In genomic region chr13:44660050-44660449, GRCh38 we compare ENCODE assay signal across 1 cellular context.
TF ChIP-seq lines count a peak whose summit lies in the region.

No MANE protein-coding gene starts in this region.

TF ChIP-seq in IMR-90, 13 proteins besides CTCF, POLR2A, EP300 and RAD21:
- TF ChIP-seq SMC3 (IDR thresholded peaks at IDR 0.05; ENCODE audit: low read depth, low read length) (no peak), ELK1 (IDR thresholded peaks at IDR 0.05; ENCODE audit: borderline replicate concordance, low read depth, low read length) (no peak), MXI1 (IDR thresholded peaks at IDR 0.05; ENCODE audit: borderline replicate concordance, low read depth, low read length) (no peak), RCOR1 (IDR thresholded peaks at IDR 0.05; ENCODE audit: insufficient replicate concordance, low read length) (no peak), MAZ (IDR thresholded peaks at IDR 0.05; ENCODE audit: borderline replicate concordance, low read depth, low read length) (no peak), RFX5 (IDR thresholded peaks at IDR 0.05; ENCODE audit: low read depth, low read length) (no peak), CEBPB (IDR thresholded peaks at IDR 0.05; ENCODE audit: low read depth, low read length) (no peak), FOS (IDR thresholded peaks at IDR 0.05; ENCODE audit: low read depth, low read length) (no peak), USF2 (IDR thresholded peaks at IDR 0.05; ENCODE audit: low read depth, low read length) (no peak), MAFK (IDR thresholded peaks at IDR 0.05; ENCODE audit: low read depth, low read length) (no peak), BHLHE40 (IDR thresholded peaks at IDR 0.05; ENCODE audit: low read depth, low read length) (no peak), CHD1 (IDR thresholded peaks at IDR 0.05; ENCODE audit: low read depth, low read length) (no peak), NFE2L2 (IDR thresholded peaks at IDR 0.05; ENCODE audit: low read depth, low read length) (no peak)
